Comparison of ENCODE assay signal across 19 cellular contexts in genomic region chr11:130520231-130520630, GRCh38.
DNase-seq lines count a peak whose midpoint lies in the region; ATAC-seq, FAIRE-seq and TF ChIP-seq lines count a peak whose summit lies in the region.
"Had no signal": no experiment of that assay in that cellular context is flagged by ENCODE, and none has a peak within 500 bp of the region (broad histone marks: within the 10 kb centered on the region; RNA-seq: fewer than 3 reads in every experiment).

No MANE protein-coding gene starts in this region.

- H3K14ac ChIP-seq in H1 (ENCODE audit: insufficient read length): no peak overlapping the region

- TF ChIP-seq EP300 in H1 (IDR thresholded peaks at IDR 0.05; ENCODE audit: borderline replicate concordance in 1 of 2, low read depth in 2 of 2, low read length in 2 of 2): no peak

- H2BK15ac ChIP-seq in H1 (ENCODE audit: low read length): 0 out of 2 replicates have a peak overlapping the region, but pooled peaks have one; percentile 76

- no peak overlapping the region for H3K18ac ChIP-seq in H1 (ENCODE audit: extremely low read depth, low read length)

- H2BK120ac ChIP-seq in H1 (replicated peaks; ENCODE audit: low read depth, low read length): no peak overlapping the region

- CTCF ChIA-PET in H1 (lab: Charles Lee; ENCODE audit: partially characterized antibody): interaction anchor here (1.5 to 1.7 kb wide), 2 partner anchors 9 to 64 kb away, joined by 3 to 7 read pairs; no protein-coding TSS in a partner anchor

- no peaks in the 10 kb centered on the region for H3K36me3 ChIP-seq in H1 (ENCODE audit: control insufficient read depth in 2 of 4, insufficient read depth in 4 of 4, low read length in 3 of 4)
- no peaks in the 10 kb centered on the region for H3K36me3 ChIP-seq in pancreas
- H3K36me3 ChIP-seq in urinary bladder (ENCODE audit: insufficient read depth): no peaks in the 10 kb centered on the region
- H3K36me3 ChIP-seq: MG63, upper lobe of left lung had no signal

- no peaks in the 10 kb centered on the region for H3K79me2 ChIP-seq in H1 (ENCODE audit: control insufficient read depth in 1 of 2, insufficient read depth in 2 of 2, low read length in 2 of 2)

- intact Hi-C loops in left cardiac atrium (cut with DNase I) (no loop called here), pancreas (cut with DNase I) (no loop called here)

- H2BK12ac ChIP-seq in H1 (ENCODE audit: low read depth, low read length): no peak overlapping the region; the same call in 1 of the 2 replicates

- H3K4me2 ChIP-seq in H1 (ENCODE audit: insufficient read depth in 1 of 2, low read depth in 2 of 2, low read length in 2 of 2): no peak overlapping the region

- no peak overlapping the region for H3K23ac ChIP-seq in H1 (ENCODE audit: insufficient read length)

- TF ChIP-seq CTCF in H1 (IDR thresholded peaks at IDR 0.05; ENCODE audit: control extremely low read depth in 1 of 3, insufficient read depth in 1 of 3, low read depth in 1 of 3, low read length in 3 of 3) (no peak), pancreas (IDR thresholded peaks at IDR 0.05) (no peak)

- H3K79me1 ChIP-seq in H1 (ENCODE audit: low read depth, low read length): no peaks in the 10 kb centered on the region

- H4K8ac ChIP-seq in H1 (ENCODE audit: extremely low read depth, insufficient read depth, low read length): no peak overlapping the region

- peaks cover 0 to 7% (median 0%) of the 10 kb centered on the region in 4 experiments; a peak in 2 of 7 replicates for H3K27me3 ChIP-seq in H1 (replicated peaks in 1 of 4; ENCODE audit: control insufficient read depth in 3 of 4, extremely low read depth in 1 of 4, insufficient read depth in 3 of 4, low read length in 3 of 4)
- H3K27me3 ChIP-seq in pancreas: no peaks in the 10 kb centered on the region
- H3K27me3 ChIP-seq: MG63, upper lobe of left lung had no signal

- H3K23me2 ChIP-seq in H1 (ENCODE audit: low read depth, low read length): no peaks in the 10 kb centered on the region; the same call in 1 of the 2 replicates

- DNase-seq in H1 (ENCODE audit: low read depth in 1 of 2, low spot score in 2 of 2) (peak in 1 of 2 experiments; percentile 33), left cardiac atrium (peak; percentile 79), pancreas (peak in 5 of 6 donors; percentile 33 to 81 (median 65)), occipital lobe (lab: John Stamatoyannopoulos, UW) (no peak), SW480 (ENCODE audit: low spot score) (no peak), T1000 (lab: John Stamatoyannopoulos, UW) (no peak)
- DNase-seq: activated CD8-positive, alpha-beta T cell treated with anti-CD3 and anti-CD28 coated beads for 36 hours; activated naive CD8-positive, alpha-beta T cell treated with anti-CD3 and anti-CD28 coated beads, Interleukin-2, amount 50 U/mL, for 24 hours; caudate nucleus; left colon; MG63; NCI-H774; posterior cingulate gyrus; upper lobe of left lung had no signal

- H4K20me1 ChIP-seq in H1 (replicated peaks in 1 of 2; ENCODE audit: control insufficient read depth in 1 of 2, insufficient read depth in 2 of 2, low read length in 2 of 2): no peaks in the 10 kb centered on the region

- no peak for FAIRE-seq in H1 (lab: Jason Lieb, UNC)
- no peak for FAIRE-seq in pancreas (lab: Jason Lieb, UNC)
- FAIRE-seq: H54 had no signal

- no peak for TF ChIP-seq RAD21 in H1 (IDR thresholded peaks at IDR 0.05 in 1 of 2, conservative IDR thresholded peaks at IDR 0.05 in 1 of 2; ENCODE audit: low read depth in 2 of 2, low read length in 2 of 2)

- H3K9me3 ChIP-seq in H1 (ENCODE audit: insufficient read depth in 2 of 2, low read depth in 1 of 2, low read length in 1 of 2): no peaks in the 10 kb centered on the region
- H3K9me3 ChIP-seq in pancreas: no peaks in the 10 kb centered on the region
- H3K9me3 ChIP-seq: MG63, upper lobe of left lung had no signal

- no peak overlapping the region for H3K56ac ChIP-seq in H1 (replicated peaks; ENCODE audit: insufficient read length, low read depth, low read length)

- H3K27ac ChIP-seq in H1 (ENCODE audit: low read depth, low read length) (no peak overlapping the region), pancreas (peak overlapping the region in 3 of 4 donors; percentile 9 to 18 (median 17)), urinary bladder (ENCODE audit: low read depth) (peak overlapping the region; percentile 38)

- H4K5ac ChIP-seq in H1 (ENCODE audit: insufficient read length, low read depth, low read length): no peak overlapping the region

- H2BK20ac ChIP-seq in H1 (ENCODE audit: low read length): 0 out of 2 replicates have a peak overlapping the region, but pooled peaks have one; percentile 48

- no peak overlapping the region for H2AFZ ChIP-seq in H1 (ENCODE audit: low read length)

- no peak for TF ChIP-seq POLR2A in H1 (IDR thresholded peaks at IDR 0.05; ENCODE audit: control extremely low read depth in 1 of 2, low read depth in 2 of 2, low read length in 2 of 2)

- no peak overlapping the region for H4K91ac ChIP-seq in H1 (replicated peaks; ENCODE audit: insufficient read length, low read length)

- 83% methylated on average over 7 of the region's 7 CpGs; no CpG with 5 or more reads in 1 of the 2 experiments for WGBS in H1 (ENCODE audit: extremely low coverage in 1 of 2, insufficient coverage in 1 of 2, insufficient read length in 1 of 2, insufficient replicate concordance in 2 of 2, low coverage in 1 of 2, low lambda C conversion rate in 2 of 2, missing lambda C conversion rate in 1 of 2), 2 experiments
- WGBS in pancreas, 2 donors: 41 to 65% methylated on average over 7 of the region's 7 CpGs
- WGBS in urinary bladder: 52% methylated on average over 7 of the region's 7 CpGs

- no peak overlapping the region for H3K4me3 ChIP-seq in H1 (ENCODE audit: extremely low read depth in 1 of 4, insufficient read depth in 2 of 4, low read depth in 3 of 4, low read length in 4 of 4)
- H3K4me3 ChIP-seq in pancreas: no peak overlapping the region
- H3K4me3 ChIP-seq in urinary bladder (ENCODE audit: low read depth, low read length): no peak overlapping the region
- H3K4me3 ChIP-seq: MG63, upper lobe of left lung had no signal

- H3K4me1 ChIP-seq in H1 (replicated peaks in 1 of 4; ENCODE audit: control insufficient read depth in 3 of 4, insufficient read depth in 4 of 4, low read length in 3 of 4) (peaks cover 12 to 22% (median 19%) of the 10 kb centered on the region in 4 experiments), pancreas (peaks cover 5 to 14% (median 5%) of the 10 kb centered on the region in 3 donors), urinary bladder (ENCODE audit: insufficient read depth) (no peaks in the 10 kb centered on the region)

- 0 out of 2 replicates have a peak overlapping the region, but pooled peaks have one; percentile 16 for H2BK5ac ChIP-seq in H1 (ENCODE audit: low read depth, low read length)

- no peak overlapping the region for H3K9ac ChIP-seq in H1 (replicated peaks in 1 of 4; ENCODE audit: extremely low read depth in 1 of 4, low read depth in 3 of 4, low read length in 3 of 4)

- no peak overlapping the region for H3K4ac ChIP-seq in H1 (replicated peaks; ENCODE audit: insufficient read length, low read depth, low read length)

- ATAC-seq in left cardiac atrium (peak; percentile 20 to 53), pancreas (peak; percentile 42 to 80 (median 66))
- ATAC-seq: activated CD8-positive, alpha-beta T cell treated with anti-CD3 and anti-CD28 coated beads for 36 hours; activated naive CD8-positive, alpha-beta T cell treated with anti-CD3 and anti-CD28 coated beads, Interleukin-2, amount 50 U/mL, for 24 hours; esophagus mucosa; left colon; stimulated activated effector memory CD8-positive, alpha-beta T cell treated with anti-CD3 and anti-CD28 coated beads, Interleukin-12 subunit alpha, Interleukin-12 subunit beta, amount 100 ng/mL, for 72 hours; WTC11 had no signal

- POLR2A ChIA-PET in H1 (lab: Charles Lee; ENCODE audit: partially characterized antibody): no interaction called here

- 0 out of 2 replicates have a peak overlapping the region, but pooled peaks have one; percentile 11 for H2AK5ac ChIP-seq in H1 (ENCODE audit: low read depth, low read length)

TF ChIP-seq in H1, 55 proteins besides CTCF, POLR2A, EP300 and RAD21 (continues in another document):
- TF ChIP-seq ASH2L (IDR thresholded peaks at IDR 0.05; ENCODE audit: low read length): no peak
- TF ChIP-seq, protein P1, sequence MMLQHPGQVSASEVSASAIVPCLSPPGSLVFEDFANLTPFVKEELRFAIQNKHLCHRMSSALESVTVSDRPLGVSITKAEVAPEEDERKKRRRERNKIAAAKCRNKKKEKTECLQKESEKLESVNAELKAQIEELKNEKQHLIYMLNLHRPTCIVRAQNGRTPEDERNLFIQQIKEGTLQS (IDR thresholded peaks at IDR 0.05; ENCODE audit: insufficient read depth, low read depth, low read length): no peak
- TF ChIP-seq CREB1 (IDR thresholded peaks at IDR 0.05): no peak
- TF ChIP-seq JUND (IDR thresholded peaks at IDR 0.05; ENCODE audit: low read length): no peak
- TF ChIP-seq CTBP2 (IDR thresholded peaks at IDR 0.05; ENCODE audit: borderline replicate concordance, insufficient read depth, insufficient read length, low read length): no peak
- TF ChIP-seq JUN (IDR thresholded peaks at IDR 0.05; ENCODE audit: low read depth, low read length): no peak
- TF ChIP-seq USF2 (IDR thresholded peaks at IDR 0.05; ENCODE audit: low read length): no peak
- no peak for TF ChIP-seq RNF2 (IDR thresholded peaks at IDR 0.05; ENCODE audit: borderline replicate concordance, low read depth, low read length, missing control alignments, poor library complexity, severe bottlenecking)
- TF ChIP-seq SRF (IDR thresholded peaks at IDR 0.05; ENCODE audit: low read depth, low read length): no peak
- no peak for TF ChIP-seq ATF2 (IDR thresholded peaks at IDR 0.05; ENCODE audit: low read length)
- TF ChIP-seq NRF1 (IDR thresholded peaks at IDR 0.05; ENCODE audit: low read depth, low read length): no peak

Comparison
In these comparisons a context has a peak if more than half of its experiments do, and no peak if none do; other contexts are left out.
1. DNase-seq: peak in left cardiac atrium (single experiment) and pancreas (5 of 6); none in occipital lobe (single experiment), SW480 (single experiment) and T1000 (single experiment).